Comparison of ENCODE assay signal across 26 cellular contexts in the genomic region with DNA sequence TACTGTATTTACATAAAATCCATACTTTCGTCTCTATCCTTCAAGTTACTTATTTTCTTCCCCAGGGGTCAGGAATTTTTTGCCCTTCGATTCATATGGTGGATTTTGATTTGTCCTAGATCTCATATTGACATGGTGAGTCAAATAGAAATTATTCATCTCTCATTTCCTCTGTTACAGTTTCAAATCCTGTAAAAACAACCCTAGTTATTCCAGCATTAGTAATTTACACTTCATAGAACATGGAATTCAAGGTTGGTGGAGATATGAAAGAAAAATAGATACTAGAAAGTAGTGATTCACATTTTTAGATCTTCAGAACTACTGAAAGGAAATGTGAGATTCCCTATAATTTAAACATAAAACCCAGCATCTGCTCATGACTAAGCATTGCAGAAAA.
DNase-seq lines count a peak whose midpoint lies in the region; ATAC-seq and TF ChIP-seq lines count a peak whose summit lies in the region.
"Had no signal": no experiment of that assay in that cellular context is flagged by ENCODE, and none has a peak within 500 bp of the region (broad histone marks: within the 10 kb centered on the region; RNA-seq: fewer than 3 reads in every experiment).

No MANE protein-coding gene starts in this region.

- no peak overlapping the region for H3K4me3 ChIP-seq in brain microvascular endothelial cell (ENCODE audit: low read depth, low read length)
- H3K4me3 ChIP-seq: GM23248 had no signal

- no peaks in the 10 kb centered on the region for H3K4me1 Mint-ChIP-seq in T-helper 17 cell
- H3K4me1 Mint-ChIP-seq: CD14-positive monocyte, H9, IgD-negative memory B cell had no signal

- H3K27ac Mint-ChIP-seq in T-helper 17 cell, result no peak overlapping the region
- H3K27ac Mint-ChIP-seq: CD14-positive monocyte, H9, HFFc6, IgD-negative memory B cell had no signal

- TF ChIP-seq CTCF in brain microvascular endothelial cell (IDR thresholded peaks at IDR 0.05; ENCODE audit: low read depth, low read length, missing control alignments), result no peak

- DNase-seq in Caki2 (ENCODE audit: low read depth) (peak; percentile 58), LHCN-M2 (ENCODE audit: low read depth) (peak; percentile 14), brain microvascular endothelial cell (peak; percentile 7), kidney glomerular epithelial cell (lab: John Stamatoyannopoulos, UW) (peak; percentile 25), T-helper 17 cell (no peak), D341Med (ENCODE audit: low spot score) (no peak), CD1c-positive myeloid dendritic cell (ENCODE audit: extremely low spot score) (no peak)
- DNase-seq in stimulated activated CD4-positive, alpha-beta T cell treated with anti-CD3 and anti-CD28 coated beads, Interleukin-2, amount 100 ng/mL, for 48 hours, result no peak
- DNase-seq: 8988T, ACHN, BE2C, DMS53, GM23248, H9, HFFc6, NCI-H1092 treated with DMSO at 0.1 percent for 48 hours, NCI-H1436, NCI-H187, NCI-H446, NCI-H524 treated with DMSO at 0.1 percent for 48 hours, NCI-H82, SHP77 had no signal

- H3K27me3 Mint-ChIP-seq in T-helper 17 cell, result no peaks in the 10 kb centered on the region
- H3K27me3 Mint-ChIP-seq: IgD-negative memory B cell had no signal

- no peaks in the 10 kb centered on the region for H3K27me3 ChIP-seq in brain microvascular endothelial cell (replicated peaks)
- H3K27me3 ChIP-seq: BE2C had no signal

- no peak overlapping the region for H3K27ac ChIP-seq in brain microvascular endothelial cell
- H3K27ac ChIP-seq: GM23248, KMS-11, RWPE1 had no signal

- no peak for ATAC-seq in T-helper 17 cell

- no peaks in the 10 kb centered on the region for H3K36me3 ChIP-seq in brain microvascular endothelial cell (replicated peaks)
- H3K36me3 ChIP-seq: BE2C had no signal

- no peaks in the 10 kb centered on the region for H3K9me3 ChIP-seq in T-helper 17 cell (ENCODE audit: control insufficient read depth, low read length, poor library complexity, severe bottlenecking)
- H3K9me3 ChIP-seq: BE2C had no signal

- no peaks in the 10 kb centered on the region for H3K36me3 Mint-ChIP-seq in T-helper 17 cell (ENCODE audit: low read depth)
- H3K36me3 Mint-ChIP-seq: CD14-positive monocyte, IgD-negative memory B cell had no signal

- in situ Hi-C loops in Caki2 (cut with HindIII; ENCODE audit: low pct_unique_long_range_greater_than_20kb, low sequenced_read_pairs), result no loop called here
- in situ Hi-C loops in brain microvascular endothelial cell (cut with HindIII; ENCODE audit: low pct_ligation_motif_present, low sequenced_read_pairs), result no loop called here

- no peak overlapping the region for H3K4me3 Mint-ChIP-seq in T-helper 17 cell
- H3K4me3 Mint-ChIP-seq: CD14-positive monocyte, H9, HFFc6, IgD-negative memory B cell had no signal

Comparison
In these comparisons a context has a peak if more than half of its experiments do, and no peak if none do; other contexts are left out.
1. DNase-seq: peak in Caki2 (single experiment), LHCN-M2 (single experiment), brain microvascular endothelial cell (single experiment) and kidney glomerular epithelial cell (single experiment); none in T-helper 17 cell (0 of 3), D341Med (single experiment), stimulated activated CD4-positive, alpha-beta T cell treated with anti-CD3 and anti-CD28 coated beads, Interleukin-2, amount 100 ng/mL, for 48 hours (0 of 2) and CD1c-positive myeloid dendritic cell (single experiment).